ENCODE assay signal across 21 cellular contexts in genomic region chrX:139052461-139052860, GRCh38.
DNase-seq lines count a peak whose midpoint lies in the region; ATAC-seq, FAIRE-seq and TF ChIP-seq lines count a peak whose summit lies in the region.
"Had no signal": no experiment of that assay in that cellular context is flagged by ENCODE, and none has a peak within 500 bp of the region (broad histone marks: within the 10 kb centered on the region; RNA-seq: fewer than 3 reads in every experiment).

No MANE protein-coding gene starts in this region.

- 1% methylated on average over 3 of the region's 3 CpGs for WGBS in A549 (ENCODE audit: missing lambda C conversion rate)

- no peak overlapping the region for H3K27ac Mint-ChIP-seq in neural crest cell (ENCODE audit: unreplicated experiment)
- no peak overlapping the region for H3K27ac Mint-ChIP-seq in activated T-helper 2 cell treated with anti-CD3 and anti-CD28 coated beads, Interferon-gamma antibody, Interleukin-2, Interleukin-4, amounts not matched to agents 10 μg/mL and 5 μg/mL and 100 μg/mL, durations not matched to agents 14 hours and 24 hours and 36 hours
- H3K27ac Mint-ChIP-seq: B cell; CD8-positive, alpha-beta T cell; GM23338 had no signal

- no peaks in the 10 kb centered on the region for H3K9me3 ChIP-seq in A549

- H3K9me3 Mint-ChIP-seq in neural crest cell: peaks cover 13% of the 10 kb centered on the region
- peaks cover 6% of the 10 kb centered on the region for H3K9me3 Mint-ChIP-seq in activated T-helper 2 cell treated with anti-CD3 and anti-CD28 coated beads, Interferon-gamma antibody, Interleukin-2, Interleukin-4, amounts not matched to agents 10 μg/mL and 5 μg/mL and 100 μg/mL, durations not matched to agents 14 hours and 24 hours and 36 hours
- H3K9me3 Mint-ChIP-seq: GM23338 had no signal

- no peak overlapping the region for H3K27ac ChIP-seq in A549
- H3K27ac ChIP-seq: BLaER1 treated with 17β-estradiol and CSF1 and Interleukin-3, amounts not matched to agents 10 nM and 100 nM had no signal

- H3K4me2 ChIP-seq in A549: no peak overlapping the region
- H3K4me2 ChIP-seq: BLaER1 treated with 17β-estradiol and CSF1 and Interleukin-3, amounts not matched to agents 10 nM and 100 nM; GM23338 had no signal

- no peak overlapping the region for H3K4me3 Mint-ChIP-seq in neural crest cell
- no peak overlapping the region for H3K4me3 Mint-ChIP-seq in activated T-helper 2 cell treated with anti-CD3 and anti-CD28 coated beads, Interferon-gamma antibody, Interleukin-2, Interleukin-4, amounts not matched to agents 10 μg/mL and 5 μg/mL and 100 μg/mL, durations not matched to agents 14 hours and 24 hours and 36 hours (ENCODE audit: low read depth)
- H3K4me3 Mint-ChIP-seq: B cell; CD8-positive, alpha-beta T cell; GM23338 had no signal

- CTCF ChIA-PET in A549 (lab: Yijun Ruan, JAX): no interaction called here

- H3K27me3 Mint-ChIP-seq in neural crest cell (ENCODE audit: low read depth): no peaks in the 10 kb centered on the region
- no peaks in the 10 kb centered on the region for H3K27me3 Mint-ChIP-seq in activated T-helper 2 cell treated with anti-CD3 and anti-CD28 coated beads, Interferon-gamma antibody, Interleukin-2, Interleukin-4, amounts not matched to agents 10 μg/mL and 5 μg/mL and 100 μg/mL, durations not matched to agents 14 hours and 24 hours and 36 hours (ENCODE audit: low read depth)
- H3K27me3 Mint-ChIP-seq: B cell had no signal

- TF ChIP-seq EP300 in A549 (IDR thresholded peaks at IDR 0.05): no peak

- H3K36me3 Mint-ChIP-seq in neural crest cell (ENCODE audit: low read depth): peaks cover 23% of the 10 kb centered on the region
- H3K36me3 Mint-ChIP-seq in activated T-helper 2 cell treated with anti-CD3 and anti-CD28 coated beads, Interferon-gamma antibody, Interleukin-2, Interleukin-4, amounts not matched to agents 10 μg/mL and 5 μg/mL and 100 μg/mL, durations not matched to agents 14 hours and 24 hours and 36 hours (ENCODE audit: low read depth): no peaks in the 10 kb centered on the region
- H3K36me3 Mint-ChIP-seq: CD8-positive, alpha-beta T cell had no signal

- TF ChIP-seq POLR2A in A549 (IDR thresholded peaks at IDR 0.05; ENCODE audit: low read length): no peak

- in situ Hi-C loops in SK-MEL-5 (cut with HindIII; ENCODE audit: low pct_unique_long_range_greater_than_20kb, low sequenced_read_pairs): no loop called here

- H3K4me1 ChIP-seq in A549: no peaks in the 10 kb centered on the region
- H3K4me1 ChIP-seq: BLaER1 treated with 17β-estradiol and CSF1 and Interleukin-3, amounts not matched to agents 10 nM and 100 nM had no signal

- TF ChIP-seq CTCF in A549 (IDR thresholded peaks at IDR 0.05) (no peak), epithelial cell of esophagus (IDR thresholded peaks at IDR 0.05; ENCODE audit: insufficient read depth, low read depth, low read length, missing control alignments) (no peak), neural crest cell (conservative IDR thresholded peaks at IDR 0.05) (no peak)

- no peak for DNase-seq in A549 (ENCODE audit: low read depth in 1 of 2, low spot score in 1 of 2)
- DNase-seq in SK-MEL-5 (ENCODE audit: low read depth, low spot score): peak; percentile 41
- peak; percentile 64 for DNase-seq in epithelial cell of esophagus (ENCODE audit: low read depth)
- DNase-seq in neural crest cell (ENCODE audit: low read depth, low spot score): peak; percentile 1
- DNase-seq in activated T-helper 2 cell treated with anti-CD3 and anti-CD28 coated beads, Interferon-gamma antibody, Interleukin-2, Interleukin-4, amounts not matched to agents 10 μg/mL and 5 μg/mL and 100 μg/mL, durations not matched to agents 14 hours and 24 hours and 36 hours (ENCODE audit: low spot score): no peak
- no peak for DNase-seq in activated effector memory CD4-positive, alpha-beta T cell treated with Interleukin-2 at 50 U/mL for 16 hours
- DNase-seq: 8988T; CD8-positive, alpha-beta T cell; COR-L47; DMS 273 treated with DMSO at 0.1 percent for 48 hours; DMS53; DND-41; EL; HCEC 1CT had no signal

- intact Hi-C loops in activated T-helper 2 cell treated with anti-CD3 and anti-CD28 coated beads, Interferon-gamma antibody, Interleukin-2, Interleukin-4, amounts not matched to agents 10 μg/mL and 5 μg/mL and 100 μg/mL, durations not matched to agents 14 hours and 24 hours and 36 hours (cut with micrococcal nuclease): no loop called here

- peaks cover 25% of the 10 kb centered on the region for H3K4me1 Mint-ChIP-seq in neural crest cell
- no peaks in the 10 kb centered on the region for H3K4me1 Mint-ChIP-seq in activated T-helper 2 cell treated with anti-CD3 and anti-CD28 coated beads, Interferon-gamma antibody, Interleukin-2, Interleukin-4, amounts not matched to agents 10 μg/mL and 5 μg/mL and 100 μg/mL, durations not matched to agents 14 hours and 24 hours and 36 hours (ENCODE audit: low read depth)
- H3K4me1 Mint-ChIP-seq: B cell, GM23338 had no signal

- no peak for TF ChIP-seq RAD21 in A549 (conservative IDR thresholded peaks at IDR 0.05 in 1 of 2, IDR thresholded peaks at IDR 0.05 in 1 of 2)

- POLR2A ChIA-PET in A549 (lab: Yijun Ruan, JAX): no interaction called here

- peak; percentile 7 for FAIRE-seq in A549 (lab: Jason Lieb, UNC)
- FAIRE-seq: GM12878, GM19239, H54 had no signal

- ATAC-seq in A549 (no peak), GM19023 (IDR thresholded peaks at IDR 0.05; ENCODE audit: unreplicated experiment) (no peak)
- ATAC-seq: CD8-positive, alpha-beta T cell; GM12878; GM23338 had no signal

- H3K4me3 ChIP-seq in A549 (no peak overlapping the region), epithelial cell of esophagus (ENCODE audit: low read length) (no peak overlapping the region)
- H3K4me3 ChIP-seq: BLaER1 treated with 17β-estradiol and CSF1 and Interleukin-3, amounts not matched to agents 10 nM and 100 nM; GM12878; GM23338 had no signal

TF ChIP-seq in A549, 52 proteins besides CTCF, POLR2A, EP300 and RAD21 (continues in another document):
- TF ChIP-seq NFE2L2 (conservative IDR thresholded peaks at IDR 0.05; ENCODE audit: low read length) (no peak), KDM5A (IDR thresholded peaks at IDR 0.05) (no peak), MAZ (IDR thresholded peaks at IDR 0.05; ENCODE audit: borderline replicate concordance, low read depth, low read length) (no peak), PBX3 (IDR thresholded peaks at IDR 0.05) (no peak), FOSB (CRISPR knock-in tag; IDR thresholded peaks at IDR 0.05) (no peak), KDM1A (IDR thresholded peaks at IDR 0.05; ENCODE audit: low read depth) (no peak), FOSL2 (IDR thresholded peaks at IDR 0.05) (no peak), FOSL2 (CRISPR knock-in tag; IDR thresholded peaks at IDR 0.05) (no peak), E2F6 (IDR thresholded peaks at IDR 0.05; ENCODE audit: borderline replicate concordance, low read depth) (no peak), EHMT2 (IDR thresholded peaks at IDR 0.05; ENCODE audit: low read depth) (no peak), HEYL (CRISPR knock-in tag; IDR thresholded peaks at IDR 0.05) (no peak), BCL3 (IDR thresholded peaks at IDR 0.05) (no peak), NPAS2 (CRISPR knock-in tag; IDR thresholded peaks at IDR 0.05; ENCODE audit: borderline replicate concordance) (no peak), HMGXB4 (CRISPR knock-in tag; IDR thresholded peaks at IDR 0.05; ENCODE audit: borderline replicate concordance) (no peak), ATOH8 (CRISPR knock-in tag; IDR thresholded peaks at IDR 0.05; ENCODE audit: low read depth) (no peak)

Comparison
In these comparisons a context has a peak if more than half of its experiments do, and no peak if none do; other contexts are left out.
1. DNase-seq: peak in SK-MEL-5 (single experiment), epithelial cell of esophagus (single experiment) and neural crest cell (single experiment); none in A549 (0 of 2), activated T-helper 2 cell treated with anti-CD3 and anti-CD28 coated beads, Interferon-gamma antibody, Interleukin-2, Interleukin-4, amounts not matched to agents 10 μg/mL and 5 μg/mL and 100 μg/mL, durations not matched to agents 14 hours and 24 hours and 36 hours (single experiment) and activated effector memory CD4-positive, alpha-beta T cell treated with Interleukin-2 at 50 U/mL for 16 hours (single experiment).